ENCODE assay signal across 8 cellular contexts in genomic region chrX:49162620-49163019, GRCh38. TPM values are rescaled to one million over a fixed set of nuclear protein-coding genes. Genes with fewer than 3 reads are reported as not detected.
DNase-seq lines count a peak whose midpoint lies in the region.

Gene MAGIX (plus strand): TSS chrX:49162758. CDS start chrX:49162890, 132 bp downstream.

- H3K27ac ChIP-seq in ACC112 (ENCODE audit: low read depth, low read length) (no peak within 1 kb of the TSS), cingulate gyrus (ENCODE audit: low read depth, low read length) (peak within 1 kb of the TSS; percentile 97), mucosa of rectum (ENCODE audit: low read depth in 2 of 2, low read length in 2 of 2) (peak within 1 kb of the TSS; percentile 92)

- H3K4me1 ChIP-seq in ACC112 (ENCODE audit: control insufficient read depth, insufficient read depth, low read length, unreplicated experiment): no peaks in the 10 kb centered on the region
- peaks cover 8 to 23% of the 10 kb centered on the region in 2 donors for H3K4me1 ChIP-seq in mucosa of rectum (ENCODE audit: control insufficient read depth in 2 of 2, insufficient read depth in 2 of 2, low read length in 2 of 2)

- H3K9me3 ChIP-seq in mucosa of rectum (ENCODE audit: control insufficient read depth in 2 of 2, low read length in 2 of 2): no peaks in the 10 kb centered on the region

- H3K79me2 ChIP-seq in ACC112 (ENCODE audit: control insufficient read depth, insufficient read depth, low read length, unreplicated experiment): no peaks in the 10 kb centered on the region

- H3K36me3 ChIP-seq in ACC112 (ENCODE audit: insufficient read depth, low read length): no peaks in the 10 kb centered on the region
- H3K36me3 ChIP-seq in mucosa of rectum (ENCODE audit: control insufficient read depth in 2 of 2, insufficient read depth in 2 of 2, low read length in 2 of 2): no peaks in the 10 kb centered on the region

- DNase-seq in Jurkat, Clone E6-1 (ENCODE audit: low read depth, low spot score): no peak
- DNase-seq in NCI-H1092 (lab: John Stamatoyannopoulos, UW) (no peak), NCI-H748 (lab: John Stamatoyannopoulos, UW; ENCODE audit: unreplicated experiment) (no peak), NCI-H2081 treated with DMSO at 0.1 percent for 48 hours (lab: John Stamatoyannopoulos, UW) (no peak)
- no peak for DNase-seq in activated CD4-positive, alpha-beta T cell treated with anti-CD3 and anti-CD28 coated beads, Interleukin-2, amount 50 U/mL, for 4 hours

- H3K9ac ChIP-seq in mucosa of rectum (ENCODE audit: low read depth in 1 of 2, low read length in 2 of 2): peak within 1 kb of the TSS; percentile 56 to 81

- H3K4me3 ChIP-seq in ACC112 (ENCODE audit: low read depth, low read length): peak within 1 kb of the TSS; percentile 74
- peak within 1 kb of the TSS; percentile 27 for H3K4me3 ChIP-seq in Jurkat, Clone E6-1 (ENCODE audit: low read length)
- peak within 1 kb of the TSS; percentile 64 for H3K4me3 ChIP-seq in mucosa of rectum (ENCODE audit: low read length in 2 of 2)

- no peaks in the 10 kb centered on the region for H3K27me3 ChIP-seq in ACC112 (ENCODE audit: insufficient read depth, low read length)
- no peaks in the 10 kb centered on the region for H3K27me3 ChIP-seq in mucosa of rectum (ENCODE audit: control insufficient read depth in 2 of 2, insufficient read depth in 2 of 2, low read length in 2 of 2)

- peak within 1 kb of the TSS; percentile 50 for H2AFZ ChIP-seq in ACC112 (ENCODE audit: low read length, unreplicated experiment)

RNA-seq across cellular contexts. Expression of gene MAGIX, which starts in this region (rescaled TPM):
- polyA plus RNA-seq in Jurkat, Clone E6-1 (2012; ENCODE audit: insufficient read depth, insufficient read length): 1.6 TPM
